In genomic region chr19:12774588-12775555, GRCh38 we compare ENCODE assay signal across 8 cellular contexts. TPM values are rescaled to one million over a fixed set of nuclear protein-coding genes. Genes with fewer than 3 reads are reported as not detected.
A peak's percentile ranks its signal among the peaks of the same experiment; 100 is the strongest.
DNase-seq lines count a peak whose midpoint lies in the region; ATAC-seq and TF ChIP-seq lines count a peak whose summit lies in the region.

TSS of gene HOOK2 (minus strand) at chr19:12775552. CDS start at chr19:12775449, 103 bp downstream.

- H3K27me3 Mint-ChIP-seq in activated CD4-positive, alpha-beta T cell treated with anti-CD3 and anti-CD28 coated beads, Interleukin-2, amount 10 ng/mL, durations not matched to agents 7 days and 5 days, result no peaks in the 10 kb centered on the region
- H3K27me3 Mint-ChIP-seq in natural killer cell treated with Interleukin-12 subunit alpha and Interleukin-12 subunit beta and Interleukin-15 and Interleukin-18, amount 100 ng/mL, for 72 hours, result no peaks in the 10 kb centered on the region

- peak; percentile 4 for ATAC-seq in GM18511 (IDR thresholded peaks at IDR 0.05; ENCODE audit: unreplicated experiment)
- no peak for ATAC-seq in natural killer cell treated with Interleukin-12 subunit alpha and Interleukin-12 subunit beta and Interleukin-15 and Interleukin-18, amount 100 ng/mL, for 72 hours
- no peak for ATAC-seq in GM18502 (IDR thresholded peaks at IDR 0.05; ENCODE audit: poor library complexity, unreplicated experiment)
- ATAC-seq in GM19452 (IDR thresholded peaks at IDR 0.05; ENCODE audit: unreplicated experiment), result no peak

- H3K27me3 ChIP-seq in esophagus squamous epithelium, result no peaks in the 10 kb centered on the region

- intact Hi-C loops in esophagus squamous epithelium (cut with DNase I), result loop anchor here (5.0 kb wide), 1 partner anchor 67 kb away; no protein-coding TSS in a partner anchor

- no peaks in the 10 kb centered on the region for H3K9me3 ChIP-seq in KOPT-K1 (ENCODE audit: insufficient read depth, low read length, poor library complexity, severe bottlenecking)
- H3K9me3 ChIP-seq in esophagus squamous epithelium, result no peaks in the 10 kb centered on the region

- peak within 1 kb of the TSS; percentile 58 to 90 (median 71) for H3K4me3 ChIP-seq in esophagus squamous epithelium

- DNase-seq in activated CD4-positive, alpha-beta T cell treated with anti-CD3 and anti-CD28 coated beads, Interleukin-2, amount 10 ng/mL, durations not matched to agents 7 days and 5 days, result peak; percentile 42
- peak; percentile 63 for DNase-seq in esophagus squamous epithelium (lab: John Stamatoyannopoulos, UW)
- DNase-seq in natural killer cell treated with Interleukin-12 subunit alpha and Interleukin-12 subunit beta and Interleukin-15 and Interleukin-18, amount 100 ng/mL, for 72 hours (ENCODE audit: low spot score), result no peak
- DNase-seq in stimulated activated CD4-positive, alpha-beta T cell treated with anti-CD3 and anti-CD28 coated beads, Interleukin-2, amount 100 ng/mL, for 48 hours, result no peak

- H3K27ac ChIP-seq in KOPT-K1 (ENCODE audit: low read depth, low read length, poor library complexity, severe bottlenecking) (peak within 1 kb of the TSS; percentile 33), esophagus squamous epithelium (peak within 1 kb of the TSS; percentile 95 to 98 (median 98))

- H3K36me3 Mint-ChIP-seq in activated CD4-positive, alpha-beta T cell treated with anti-CD3 and anti-CD28 coated beads, Interleukin-2, amount 10 ng/mL, durations not matched to agents 7 days and 5 days (ENCODE audit: low read depth), result no peaks in the 10 kb centered on the region
- H3K36me3 Mint-ChIP-seq in natural killer cell treated with Interleukin-12 subunit alpha and Interleukin-12 subunit beta and Interleukin-15 and Interleukin-18, amount 100 ng/mL, for 72 hours, result no peaks in the 10 kb centered on the region

- CTCF ChIA-PET in activated CD4-positive, alpha-beta T cell treated with anti-CD3 and anti-CD28 coated beads, Interleukin-2, amount 10 ng/mL, durations not matched to agents 7 days and 5 days (lab: Charles Lee), result interaction anchor here (0.6 to 4.8 kb wide), 8 partner anchors 9 to 73 kb away, joined by 3 to 68 read pairs (median 6); partner anchors contain the start of genes JUNB and THSD8

- TF ChIP-seq CTCF in esophagus squamous epithelium (IDR thresholded peaks at IDR 0.05), result peak in 1 of 6 experiments; percentile 25

- H3K4me3 Mint-ChIP-seq in activated CD4-positive, alpha-beta T cell treated with anti-CD3 and anti-CD28 coated beads, Interleukin-2, amount 10 ng/mL, durations not matched to agents 7 days and 5 days, result peak within 1 kb of the TSS; percentile 67
- H3K4me3 Mint-ChIP-seq in natural killer cell treated with Interleukin-12 subunit alpha and Interleukin-12 subunit beta and Interleukin-15 and Interleukin-18, amount 100 ng/mL, for 72 hours, result peak within 1 kb of the TSS; percentile 78

- no peaks in the 10 kb centered on the region for H3K9me3 Mint-ChIP-seq in activated CD4-positive, alpha-beta T cell treated with anti-CD3 and anti-CD28 coated beads, Interleukin-2, amount 10 ng/mL, durations not matched to agents 7 days and 5 days
- H3K9me3 Mint-ChIP-seq in natural killer cell treated with Interleukin-12 subunit alpha and Interleukin-12 subunit beta and Interleukin-15 and Interleukin-18, amount 100 ng/mL, for 72 hours, result no peaks in the 10 kb centered on the region

- no peaks in the 10 kb centered on the region for H3K36me3 ChIP-seq in KOPT-K1 (ENCODE audit: insufficient read depth, low read length)
- peaks cover 0 to 24% (median 3%) of the 10 kb centered on the region in 3 donors for H3K36me3 ChIP-seq in esophagus squamous epithelium

- peaks cover 21 to 50% (median 29%) of the 10 kb centered on the region in 3 donors for H3K4me1 ChIP-seq in esophagus squamous epithelium

- POLR2A ChIA-PET in activated CD4-positive, alpha-beta T cell treated with anti-CD3 and anti-CD28 coated beads, Interleukin-2, amount 10 ng/mL, durations not matched to agents 7 days and 5 days (lab: Charles Lee), result interaction anchor here (0.5 kb wide), 1 partner anchor 18 kb away, joined by 6 read pairs; no protein-coding TSS in a partner anchor

- WGBS in esophagus squamous epithelium, 2 donors, result 49 to 60% methylated on average over 1 to 8 of the region's 58 CpGs

- peak within 1 kb of the TSS; percentile 83 for H3K27ac Mint-ChIP-seq in activated CD4-positive, alpha-beta T cell treated with anti-CD3 and anti-CD28 coated beads, Interleukin-2, amount 10 ng/mL, durations not matched to agents 7 days and 5 days
- H3K27ac Mint-ChIP-seq in natural killer cell treated with Interleukin-12 subunit alpha and Interleukin-12 subunit beta and Interleukin-15 and Interleukin-18, amount 100 ng/mL, for 72 hours, result peak within 1 kb of the TSS; percentile 43 to 70

- peaks cover 44% of the 10 kb centered on the region for H3K4me1 Mint-ChIP-seq in activated CD4-positive, alpha-beta T cell treated with anti-CD3 and anti-CD28 coated beads, Interleukin-2, amount 10 ng/mL, durations not matched to agents 7 days and 5 days
- H3K4me1 Mint-ChIP-seq in natural killer cell treated with Interleukin-12 subunit alpha and Interleukin-12 subunit beta and Interleukin-15 and Interleukin-18, amount 100 ng/mL, for 72 hours (ENCODE audit: low read depth in 2 of 2), result peaks cover 20 to 25% of the 10 kb centered on the region in 2 donors

- peak in 3 of 4 donors; percentile 27 to 47 (median 36) for TF ChIP-seq POLR2A in esophagus squamous epithelium (IDR thresholded peaks at IDR 0.05)

RNA-seq across cellular contexts. Expression of gene HOOK2, which starts in this region (rescaled TPM):
- 10 to 100 TPM; 13.9 to 14.0 TPM for total RNA-seq in activated CD4-positive, alpha-beta T cell treated with anti-CD3 and anti-CD28 coated beads, Interleukin-2, amount 10 ng/mL, durations not matched to agents 7 days and 5 days
- total RNA-seq in esophagus squamous epithelium, result 10 to 100 TPM; 41.4 to 76.5 (median 61.6) TPM
- total RNA-seq in natural killer cell treated with Interleukin-12 subunit alpha and Interleukin-12 subunit beta and Interleukin-15 and Interleukin-18, amount 100 ng/mL, for 72 hours, result 10 to 100 TPM; 19.5 to 20.7 TPM

Comparison
In these comparisons a context has a peak if more than half of its experiments do, and no peak if none do; other contexts are left out.
1. DNase-seq: peak in activated CD4-positive, alpha-beta T cell treated with anti-CD3 and anti-CD28 coated beads, Interleukin-2, amount 10 ng/mL, durations not matched to agents 7 days and 5 days (single experiment) and esophagus squamous epithelium (single experiment); none in natural killer cell treated with Interleukin-12 subunit alpha and Interleukin-12 subunit beta and Interleukin-15 and Interleukin-18, amount 100 ng/mL, for 72 hours (single experiment) and stimulated activated CD4-positive, alpha-beta T cell treated with anti-CD3 and anti-CD28 coated beads, Interleukin-2, amount 100 ng/mL, for 48 hours (0 of 2).